8 cellular contexts compared by ENCODE assay signal in the genomic region with DNA sequence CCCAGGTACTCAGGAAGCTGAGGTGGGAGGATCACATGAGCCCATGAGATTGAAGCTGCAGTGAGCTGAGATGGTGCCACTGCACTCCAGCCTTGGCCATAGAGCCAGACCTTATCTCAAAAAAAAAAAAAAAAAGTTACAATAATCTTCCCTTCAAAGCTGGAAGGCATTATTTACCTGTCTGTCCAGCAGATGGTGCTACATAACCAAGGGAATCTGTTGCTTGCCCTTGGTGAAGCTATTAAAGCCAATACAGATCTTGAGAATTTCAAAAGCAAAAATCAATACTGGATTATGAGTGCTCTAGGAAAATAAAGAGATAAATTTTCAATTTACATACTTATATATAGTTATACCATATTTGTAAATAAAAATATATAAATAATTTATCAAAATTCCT. TPM values are rescaled to one million over a fixed set of nuclear protein-coding genes. Genes with fewer than 3 reads are reported as not detected.
DNase-seq lines count a peak whose midpoint lies in the region; ATAC-seq and TF ChIP-seq lines count a peak whose summit lies in the region.

No MANE protein-coding gene starts in this region.

- peaks cover 14% of the 10 kb centered on the region for H3K4me1 ChIP-seq in adipocyte (ENCODE audit: control insufficient read depth, insufficient read depth, low read length)
- peaks cover 0 to 4% of the 10 kb centered on the region in 2 donors for H3K4me1 ChIP-seq in right atrium auricular region
- H3K4me1 ChIP-seq in smooth muscle cell (ENCODE audit: low read depth) = peaks cover 13% of the 10 kb centered on the region

- no peak for DNase-seq in AG04449 (ENCODE audit: low read depth, low spot score)
- DNase-seq in GM03348 (ENCODE audit: low spot score) = peak; percentile 67
- DNase-seq in NCI-H82 (lab: John Stamatoyannopoulos, UW) = peak; percentile 77
- DNase-seq in adipocyte (ENCODE audit: low read depth) = peak; percentile 83
- no peak for DNase-seq in right atrium auricular region (ENCODE audit: low spot score)
- no peak for DNase-seq in smooth muscle cell (lab: John Stamatoyannopoulos, UW; ENCODE audit: unreplicated experiment)
- DNase-seq in 8988T = no peak

- H3K79me2 ChIP-seq in smooth muscle cell (ENCODE audit: low read depth) = peaks cover 3% of the 10 kb centered on the region

- TF ChIP-seq CTCF in AG04449 (IDR thresholded peaks at IDR 0.05; ENCODE audit: insufficient read depth, low read length, missing control alignments) (peak; percentile 51), right atrium auricular region (IDR thresholded peaks at IDR 0.05) (peak; percentile 47 to 70), smooth muscle cell (IDR thresholded peaks at IDR 0.05; ENCODE audit: borderline replicate concordance, insufficient read depth, poor library complexity, severe bottlenecking) (peak; percentile 69)

- H3K4me2 ChIP-seq in smooth muscle cell = no peak overlapping the region

- H3K27me3 ChIP-seq in adipocyte (replicated peaks; ENCODE audit: control insufficient read depth, insufficient read depth, low read length) = no peaks in the 10 kb centered on the region
- H3K27me3 ChIP-seq in right atrium auricular region = no peaks in the 10 kb centered on the region
- no peaks in the 10 kb centered on the region for H3K27me3 ChIP-seq in smooth muscle cell (ENCODE audit: low read depth)

- H3K9ac ChIP-seq in adipocyte (ENCODE audit: low read length) = no peak overlapping the region
- H3K9ac ChIP-seq in smooth muscle cell (ENCODE audit: low read depth) = no peak overlapping the region

- CTCF ChIA-PET in AG04449 (lab: Yijun Ruan, JAX) = interaction anchor here (0.6 to 5.8 kb wide), 36 partner anchors 8 to 488 kb away, joined by 3 to 137 read pairs (median 4); a partner anchor contains a TSS

- H3K4me3 ChIP-seq in AG04449 (ENCODE audit: low read depth, low read length) (no peak overlapping the region), adipocyte (ENCODE audit: low read length) (no peak overlapping the region), right atrium auricular region (no peak overlapping the region), smooth muscle cell (no peak overlapping the region)

- no peak overlapping the region for H2AFZ ChIP-seq in smooth muscle cell (ENCODE audit: low read depth)

- H3F3A ChIP-seq in smooth muscle cell (ENCODE audit: low read depth) = peaks cover 16% of the 10 kb centered on the region

- peak; percentile 57 for ATAC-seq in HG02981 (IDR thresholded peaks at IDR 0.05; ENCODE audit: unreplicated experiment)

- no peaks in the 10 kb centered on the region for H3K9me3 ChIP-seq in adipocyte (ENCODE audit: control insufficient read depth, low read length)
- no peaks in the 10 kb centered on the region for H3K9me3 ChIP-seq in right atrium auricular region
- no peaks in the 10 kb centered on the region for H3K9me3 ChIP-seq in smooth muscle cell (replicated peaks; ENCODE audit: low read depth)

- POLR2A ChIA-PET in AG04449 (lab: Yijun Ruan, JAX) = no interaction called here

- H4K20me1 ChIP-seq in smooth muscle cell (ENCODE audit: low read depth) = peaks cover 15% of the 10 kb centered on the region

- peaks cover 38% of the 10 kb centered on the region for H3K36me3 ChIP-seq in adipocyte (ENCODE audit: control insufficient read depth, insufficient read depth, low read length, severe bottlenecking)
- peaks cover 44% of the 10 kb centered on the region for H3K36me3 ChIP-seq in right atrium auricular region
- peaks cover 8% of the 10 kb centered on the region for H3K36me3 ChIP-seq in smooth muscle cell (ENCODE audit: low read depth)

- H3K27ac ChIP-seq in right atrium auricular region (no peak overlapping the region), smooth muscle cell (ENCODE audit: low read depth) (no peak overlapping the region)

RNA-seq across cellular contexts. Expression of a gene that starts 25.9 kb away (rescaled TPM):
- total RNA-seq in right atrium auricular region (10 to 100 TPM; 21.5 to 32.7 TPM), smooth muscle cell (40.6 and 41.4 TPM in 2 replicates)
- 13.1 and 19.8 TPM in 2 replicates for polyA plus RNA-seq in smooth muscle cell

RNA-seq across cellular contexts. Expression of a gene that starts 57.8 kb away (rescaled TPM):
- 10 to 100 TPM; 15.0 to 41.3 TPM for total RNA-seq in right atrium auricular region
- total RNA-seq in smooth muscle cell = 29.6 and 37.3 TPM in 2 replicates
- polyA plus RNA-seq in smooth muscle cell = 16.2 and 102 TPM in 2 replicates

Comparison
In these comparisons a context has a peak if more than half of its experiments do, and no peak if none do; other contexts are left out.
1. DNase-seq: peak in GM03348 (single experiment), NCI-H82 (single experiment) and adipocyte (single experiment); none in AG04449 (single experiment), right atrium auricular region (single experiment), smooth muscle cell (single experiment) and 8988T (single experiment).
2. Peak in every context shown above with its lines, with median percentiles within 50 percentile points of each other: CTCF ChIP-seq.